Comparison of ENCODE assay signal across 9 cellular contexts in genomic region chr11:120079750-120080610, GRCh38. TPM values are rescaled to one million over a fixed set of nuclear protein-coding genes. Genes with fewer than 3 reads are reported as not detected.
DNase-seq lines count a peak whose midpoint lies in the region; ATAC-seq, FAIRE-seq and TF ChIP-seq lines count a peak whose summit lies in the region.
"Had no signal": no experiment of that assay in that cellular context is flagged by ENCODE, and none has a peak within 500 bp of the region (broad histone marks: within the 10 kb centered on the region; RNA-seq: fewer than 3 reads in every experiment).

No MANE protein-coding gene starts in this region.

- H3K4me1 ChIP-seq in Karpas-422 (ENCODE audit: low read length) (no peaks in the 10 kb centered on the region), colonic mucosa (no peaks in the 10 kb centered on the region), pancreas (no peaks in the 10 kb centered on the region)
- H3K4me1 ChIP-seq: HAP-1 had no signal

- FAIRE-seq in pancreas (lab: Jason Lieb, UNC): no peak

- no peaks in the 10 kb centered on the region for H3K79me2 ChIP-seq in Karpas-422 (ENCODE audit: low read length)

- H3K9ac ChIP-seq in Karpas-422 (ENCODE audit: low read length) (no peak overlapping the region), colonic mucosa (ENCODE audit: low read depth in 2 of 2, low read length in 2 of 2) (no peak overlapping the region)

- H3K9me3 ChIP-seq in Karpas-422 (ENCODE audit: low read length): no peaks in the 10 kb centered on the region
- H3K9me3 ChIP-seq in colonic mucosa: no peaks in the 10 kb centered on the region
- no peaks in the 10 kb centered on the region for H3K9me3 ChIP-seq in pancreas
- H3K9me3 ChIP-seq: HAP-1 had no signal

- H2AFZ ChIP-seq in Karpas-422 (ENCODE audit: low read length): no peak overlapping the region

- DNase-seq in D341Med (ENCODE audit: low spot score): peak; percentile 63
- peak; percentile 45 for DNase-seq in Karpas-422
- no peak for DNase-seq in colonic mucosa
- peak in 3 of 6 donors; percentile 25 to 76 (median 49) for DNase-seq in pancreas
- no peak for DNase-seq in NCI-H226

- H3K36me3 ChIP-seq in Karpas-422 (ENCODE audit: insufficient read depth, low read length) (no peaks in the 10 kb centered on the region), colonic mucosa (no peaks in the 10 kb centered on the region), pancreas (no peaks in the 10 kb centered on the region)
- H3K36me3 ChIP-seq: HAP-1 had no signal

- H3K4me3 ChIP-seq in Karpas-422 (ENCODE audit: low read length) (no peak overlapping the region), colonic mucosa (no peak overlapping the region), pancreas (no peak overlapping the region)
- H3K4me3 ChIP-seq: HAP-1 had no signal

- intact Hi-C loops in colonic mucosa (cut with DNase I): no loop called here
- intact Hi-C loops in pancreas (cut with DNase I): no loop called here

- whole genome bisulfite sequencing in pancreas, 2 donors: 40 to 48% methylated on average over 18 of the region's 18 CpGs

- H3K27me3 ChIP-seq in Karpas-422 (ENCODE audit: low read length): no peaks in the 10 kb centered on the region
- no peaks in the 10 kb centered on the region for H3K27me3 ChIP-seq in colonic mucosa
- H3K27me3 ChIP-seq in pancreas: no peaks in the 10 kb centered on the region

- H3K4me2 ChIP-seq in Karpas-422 (ENCODE audit: low read depth, low read length, poor library complexity, severe bottlenecking): no peak overlapping the region

- H3K27ac ChIP-seq in Karpas-422 (ENCODE audit: low read length): no peak overlapping the region
- no peak overlapping the region for H3K27ac ChIP-seq in colonic mucosa
- no peak overlapping the region for H3K27ac ChIP-seq in pancreas

- peak in 3 of 4 donors; percentile 71 to 83 (median 76) for ATAC-seq in pancreas
- ATAC-seq in HG02610 (IDR thresholded peaks at IDR 0.05; ENCODE audit: unreplicated experiment): no peak
- no peak for ATAC-seq in GM21737 (IDR thresholded peaks at IDR 0.05; ENCODE audit: unreplicated experiment)
- ATAC-seq in HG02798 (IDR thresholded peaks at IDR 0.05; ENCODE audit: poor library complexity, unreplicated experiment): no peak

- H4K20me1 ChIP-seq in Karpas-422 (ENCODE audit: insufficient read depth, low read depth, low read length): no peaks in the 10 kb centered on the region

- TF ChIP-seq CTCF in colonic mucosa (IDR thresholded peaks at IDR 0.05): peak; percentile 74
- peak; percentile 28 to 73 (median 58) for TF ChIP-seq CTCF in pancreas (IDR thresholded peaks at IDR 0.05)

- no peaks in the 10 kb centered on the region for H3K9me2 ChIP-seq in Karpas-422 (replicated peaks; ENCODE audit: insufficient read depth, low read length)

RNA-seq across cellular contexts. Expression of gene TRIM29, which starts 57.9 kb away (rescaled TPM):
- total RNA-seq in Karpas-422 (2014; rRNA removed; shearing (Covaris generic); ENCODE audit: low replicate concordance): not detected in 2 replicates
- total RNA-seq in colonic mucosa: 1 to 10 TPM; 3.4 to 4.0 TPM
- 1 to 10 TPM in 1 of 6 donors, under 1 TPM in 5; 0.38 to 1.4 (median 0.61) TPM for total RNA-seq in pancreas
- 1 to 10 TPM in 1 of 2 donors, under 1 TPM in 1; 0.42 to 1.7 TPM for polyA plus RNA-seq in pancreas

Comparison
In these comparisons a context has a peak if more than half of its experiments do, and no peak if none do; other contexts are left out.
1. DNase-seq: peak in D341Med (single experiment) and Karpas-422 (single experiment); none in colonic mucosa (single experiment) and NCI-H226 (single experiment).
2. ATAC-seq: peak in pancreas (3 of 4); none in HG02610 (single experiment), GM21737 (single experiment) and HG02798 (single experiment).